9 cellular contexts compared by ENCODE assay signal in genomic region chr6:105993769-105994521, GRCh38.
DNase-seq lines count a peak whose midpoint lies in the region; ATAC-seq and TF ChIP-seq lines count a peak whose summit lies in the region.
"Had no signal": no experiment of that assay in that cellular context is flagged by ENCODE, and none has a peak within 500 bp of the region (broad histone marks: within the 10 kb centered on the region; RNA-seq: fewer than 3 reads in every experiment).

No MANE protein-coding gene starts in this region.

- in situ Hi-C loops in G401 (cut with HindIII; ENCODE audit: low sequenced_read_pairs), result no loop called here

- intact Hi-C loops in left ventricle myocardium inferior (cut with micrococcal nuclease), result loop anchor here (10.0 kb wide), 1 partner anchor 499 kb away; no protein-coding TSS in a partner anchor

- H3K36me3 ChIP-seq in left ventricle myocardium inferior, result no peaks in the 10 kb centered on the region

- H3K9me3 ChIP-seq in left ventricle myocardium inferior (replicated peaks), result no peaks in the 10 kb centered on the region

- peaks cover 53% of the 10 kb centered on the region for H3K27me3 Mint-ChIP-seq in activated naive CD8-positive, alpha-beta T cell

- peak overlapping the region; percentile 54 for H3K27ac Mint-ChIP-seq in activated naive CD8-positive, alpha-beta T cell

- ATAC-seq in HG03521 (IDR thresholded peaks at IDR 0.05; ENCODE audit: unreplicated experiment), result no peak
- ATAC-seq in HG02759 (IDR thresholded peaks at IDR 0.05; ENCODE audit: unreplicated experiment), result no peak
- ATAC-seq: K562 had no signal

- H3K36me3 Mint-ChIP-seq in activated naive CD8-positive, alpha-beta T cell, result no peaks in the 10 kb centered on the region

- no peaks in the 10 kb centered on the region for H3K9me3 Mint-ChIP-seq in activated naive CD8-positive, alpha-beta T cell (ENCODE audit: low read depth)

- TF ChIP-seq CTCF in left ventricle myocardium inferior (IDR thresholded peaks at IDR 0.05; ENCODE audit: borderline replicate concordance), result no peak

- H3K4me3 ChIP-seq in left ventricle myocardium inferior (peak overlapping the region; percentile 72), skeletal muscle cell (ENCODE audit: low read depth, low read length) (peak overlapping the region; percentile 70)
- H3K4me3 ChIP-seq: K562 had no signal

- peak overlapping the region; percentile 75 for H3K27ac ChIP-seq in left ventricle myocardium inferior (replicated peaks)

- peak overlapping the region; percentile 93 for H3K4me3 Mint-ChIP-seq in activated naive CD8-positive, alpha-beta T cell

- peaks cover 100% of the 10 kb centered on the region for H3K27me3 ChIP-seq in left ventricle myocardium inferior (ENCODE audit: low read depth)

- H3K4me1 Mint-ChIP-seq in activated naive CD8-positive, alpha-beta T cell (ENCODE audit: low read depth), result peaks cover 32% of the 10 kb centered on the region

- peaks cover 35% of the 10 kb centered on the region for H3K4me1 ChIP-seq in left ventricle myocardium inferior

- DNase-seq in G401 (ENCODE audit: low spot score) (peak; percentile 55), OCI-M1 (lab: John Stamatoyannopoulos, UW) (peak; percentile 81), left ventricle myocardium inferior (peak; percentile 27), skeletal muscle cell (ENCODE audit: low read depth) (no peak), amniotic stem cell (lab: John Stamatoyannopoulos, UW) (no peak)

Comparison
In these comparisons a context has a peak if more than half of its experiments do, and no peak if none do; other contexts are left out.
1. DNase-seq: peak in G401 (single experiment), OCI-M1 (single experiment) and left ventricle myocardium inferior (single experiment); none in skeletal muscle cell (single experiment) and amniotic stem cell (single experiment).